ENCODE assay signal across 8 cellular contexts in genomic region chr3:143951351-143951971, GRCh38. TPM values are rescaled to one million over a fixed set of nuclear protein-coding genes. Genes with fewer than 3 reads are reported as not detected.
DNase-seq lines count a peak whose midpoint lies in the region; ATAC-seq, FAIRE-seq and TF ChIP-seq lines count a peak whose summit lies in the region.

No MANE protein-coding gene starts in this region.

- H2BK15ac ChIP-seq in mesenchymal stem cell (ENCODE audit: low read depth, poor library complexity, severe bottlenecking), result no peak overlapping the region

- H3K9ac ChIP-seq in mesenchymal stem cell (ENCODE audit: low read length), result no peak overlapping the region

- no peaks in the 10 kb centered on the region for H3K27me3 ChIP-seq in Panc1 (ENCODE audit: control insufficient read depth, insufficient read depth, low read length)
- no peaks in the 10 kb centered on the region for H3K27me3 ChIP-seq in mesenchymal stem cell (ENCODE audit: control insufficient read depth in 1 of 2, insufficient read depth in 1 of 2, low read length in 2 of 2)

- peak; percentile 68; the same call in 1 of the 2 replicates for TF ChIP-seq CTCF in Panc1 (IDR thresholded peaks at IDR 0.05)

- H3K9me3 ChIP-seq in Panc1 (ENCODE audit: control insufficient read depth, insufficient read depth, low read depth, low read length) (no peaks in the 10 kb centered on the region), mesenchymal stem cell (ENCODE audit: control insufficient read depth, low read length) (no peaks in the 10 kb centered on the region)

- TF ChIP-seq POLR2A in GM12891 (IDR thresholded peaks at IDR 0.05; ENCODE audit: low read depth, low read length), result no peak

- H3K14ac ChIP-seq in mesenchymal stem cell (ENCODE audit: low read length in 2 of 2), result no peak overlapping the region

- H2BK12ac ChIP-seq in mesenchymal stem cell (ENCODE audit: low read length in 2 of 2), result no peak overlapping the region

- H4K8ac ChIP-seq in mesenchymal stem cell (ENCODE audit: low read length), result no peak overlapping the region

- H3K36me3 ChIP-seq in Panc1 (ENCODE audit: control insufficient read depth, insufficient read depth, low read length) (no peaks in the 10 kb centered on the region), mesenchymal stem cell (ENCODE audit: control insufficient read depth in 1 of 2, insufficient read depth in 2 of 2, low read depth in 1 of 2, low read length in 2 of 2) (no peaks in the 10 kb centered on the region)

- DNase-seq in COR-L47 (lab: John Stamatoyannopoulos, UW) (peak; percentile 55), Panc1 (ENCODE audit: low read depth, low spot score) (no peak), mesenchymal stem cell (peak; percentile 62), GM12891 (ENCODE audit: insufficient read length, low spot score) (no peak), cerebellum (ENCODE audit: low spot score) (no peak)
- peak; percentile 6 for DNase-seq in central memory CD4-positive, alpha-beta T cell

- intact Hi-C loops in Panc1 (cut with micrococcal nuclease; ENCODE audit: unreplicated experiment), result loop anchor here (5.0 kb wide), 2 partner anchors 54 to 174 kb away; no protein-coding TSS in a partner anchor

- BruUV-seq in Panc1 (replicated peaks; lab: Mats Ljungman, UMichigan), result no TSS peak

- CTCF ChIA-PET in Panc1 (lab: Charles Lee), result no interaction called here

- H2AK5ac ChIP-seq in mesenchymal stem cell (ENCODE audit: low read length, severe bottlenecking), result no peak overlapping the region

- H3K23ac ChIP-seq in mesenchymal stem cell (ENCODE audit: low read length in 2 of 2), result no peak overlapping the region

- H3K27ac ChIP-seq in Panc1 (ENCODE audit: low read length) (no peak overlapping the region), mesenchymal stem cell (ENCODE audit: low read length, poor library complexity, severe bottlenecking) (no peak overlapping the region)

- no peak overlapping the region for H2AFZ ChIP-seq in mesenchymal stem cell (ENCODE audit: low read depth, low read length)

- 100% methylated on average over 1 of the region's 1 CpG for WGBS in mesenchymal stem cell

- H3K4me1 ChIP-seq in Panc1 (ENCODE audit: control insufficient read depth, insufficient read depth, low read length) (no peaks in the 10 kb centered on the region), mesenchymal stem cell (ENCODE audit: control insufficient read depth, insufficient read depth, low read depth, low read length) (no peaks in the 10 kb centered on the region)

- in situ Hi-C loops in Panc1 (cut with HindIII; ENCODE audit: low pct_unique_long_range_greater_than_20kb, low sequenced_read_pairs), result no loop called here

- H4K91ac ChIP-seq in mesenchymal stem cell (ENCODE audit: low read length), result no peak overlapping the region

- H3K79me1 ChIP-seq in mesenchymal stem cell (replicated peaks; ENCODE audit: low read length, poor library complexity, severe bottlenecking), result no peaks in the 10 kb centered on the region

- H3K4me2 ChIP-seq in mesenchymal stem cell (ENCODE audit: low read length, poor library complexity, severe bottlenecking), result no peak overlapping the region

- ATAC-seq in GM18499 (IDR thresholded peaks at IDR 0.05; ENCODE audit: insufficient read depth, unreplicated experiment) (peak; percentile 79), HG02938 (IDR thresholded peaks at IDR 0.05; ENCODE audit: unreplicated experiment) (peak; percentile 73), Panc1 (no peak)

- no peak overlapping the region for H3K18ac ChIP-seq in mesenchymal stem cell (ENCODE audit: low read depth in 1 of 2, low read length in 2 of 2)

- POLR2A ChIA-PET in Panc1 (lab: Charles Lee), result no interaction called here

- H3K4me3 ChIP-seq in Panc1 (ENCODE audit: low read depth in 2 of 2, low read length in 2 of 2) (no peak overlapping the region), mesenchymal stem cell (ENCODE audit: insufficient read depth in 1 of 2, low read depth in 1 of 2, low read length in 2 of 2) (no peak overlapping the region)

- FAIRE-seq in GM12891 (lab: Jason Lieb, UNC), result no peak

- no peak overlapping the region for H3K4ac ChIP-seq in mesenchymal stem cell (ENCODE audit: low read depth in 1 of 2, low read length in 2 of 2)

- H2BK5ac ChIP-seq in mesenchymal stem cell (ENCODE audit: low read depth, low read length, poor library complexity, severe bottlenecking), result no peak overlapping the region

- H2BK120ac ChIP-seq in mesenchymal stem cell (ENCODE audit: low read depth, low read length), result no peak overlapping the region

TF ChIP-seq in GM12891, 5 proteins besides CTCF, POLR2A, EP300 and RAD21:
- TF ChIP-seq SPI1 (IDR thresholded peaks at IDR 0.05; ENCODE audit: low read depth, low read length), result no peak
- no peak for TF ChIP-seq PAX5 (IDR thresholded peaks at IDR 0.05; ENCODE audit: insufficient read depth, low read length, severe bottlenecking)
- TF ChIP-seq POLR2AphosphoS5 (IDR thresholded peaks at IDR 0.05; ENCODE audit: low read depth, low read length), result no peak
- no peak for TF ChIP-seq POU2F2 (IDR thresholded peaks at IDR 0.05; ENCODE audit: low read depth, low read length)

RNA-seq across cellular contexts. Expression of gene DIPK2A, which starts 20.2 kb away (rescaled TPM):
- total RNA-seq in Panc1 (2021; ENCODE audit: unreplicated experiment) (14.3 TPM), cerebellum (206 TPM)
- polyA plus RNA-seq in Panc1 (2012; ENCODE audit: insufficient read length), result 12.5 TPM
- polyA plus RNA-seq in mesenchymal stem cell (2013, experiment 1 of 2), result 9.7 TPM
- polyA plus RNA-seq in mesenchymal stem cell (2013, experiment 2 of 2), result 10.4 TPM
- polyA plus RNA-seq in GM12891 (2012; ENCODE audit: low read depth, missing spikeins), result 5.5 TPM

Comparison
In these comparisons a context has a peak if more than half of its experiments do, and no peak if none do; other contexts are left out.
1. DNase-seq: peak in COR-L47 (single experiment), central memory CD4-positive, alpha-beta T cell (single experiment) and mesenchymal stem cell (single experiment); none in Panc1 (single experiment), GM12891 (single experiment) and cerebellum (single experiment).
2. RNA of gene DIPK2A, which starts 20.2 kb away (total RNA-seq): 206 TPM in cerebellum (single experiment); 14.3 TPM in Panc1 (single experiment); every median in the first group is over 10 times any median in the second.